22 cellular contexts compared by ENCODE assay signal in the genomic region with DNA sequence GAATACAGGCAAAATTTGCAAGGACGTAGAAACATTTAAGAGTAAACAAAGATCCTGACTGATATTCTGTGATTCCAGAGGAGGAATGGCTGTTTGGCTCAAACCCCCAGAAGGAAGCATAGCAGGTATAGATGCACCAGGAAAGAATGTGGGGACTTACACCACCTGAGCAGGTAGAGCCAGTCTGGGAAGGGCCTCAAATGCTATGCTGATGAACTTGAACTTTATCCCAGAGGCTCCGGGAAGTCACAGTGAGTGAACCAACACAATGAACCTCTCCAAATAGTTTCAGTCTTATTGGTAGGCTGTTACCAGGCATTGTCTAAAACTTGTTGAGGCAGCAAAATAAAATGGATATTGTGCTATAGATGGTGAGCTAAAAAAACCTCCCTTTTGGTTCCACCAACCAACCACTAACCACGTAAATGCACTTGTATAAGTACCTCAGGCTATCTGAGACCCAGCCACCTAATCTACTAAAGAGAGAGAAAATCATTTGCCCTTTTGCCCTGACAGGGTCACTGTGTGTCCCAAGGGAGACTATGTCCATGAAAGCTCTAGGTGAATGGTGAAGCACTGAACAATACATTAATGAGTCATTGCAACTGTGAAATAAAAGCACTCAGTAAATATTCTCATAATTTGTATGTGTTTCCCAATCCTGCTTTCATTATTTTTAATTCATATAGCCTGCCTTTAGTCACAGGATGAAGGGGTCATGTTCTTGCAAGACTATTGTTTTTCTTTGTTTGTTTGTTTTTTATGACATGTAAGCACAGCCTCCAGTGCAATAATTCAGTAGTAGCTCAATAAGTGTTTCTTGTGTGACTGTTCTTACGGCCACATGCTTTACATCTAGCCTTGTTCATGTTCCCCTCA.
DNase-seq lines count a peak whose midpoint lies in the region; ATAC-seq and TF ChIP-seq lines count a peak whose summit lies in the region.
"Had no signal": no experiment of that assay in that cellular context is flagged by ENCODE, and none has a peak within 500 bp of the region (broad histone marks: within the 10 kb centered on the region; RNA-seq: fewer than 3 reads in every experiment).

No MANE protein-coding gene starts in this region.

- no peak overlapping the region for H4K12ac ChIP-seq in trophoblast cell (ENCODE audit: low read depth, low read length)

- H3K27me3 ChIP-seq in PC-3 (ENCODE audit: low read length) = no peaks in the 10 kb centered on the region
- no peaks in the 10 kb centered on the region for H3K27me3 ChIP-seq in trophoblast cell (ENCODE audit: insufficient read depth, low read length)
- no peaks in the 10 kb centered on the region for H3K27me3 ChIP-seq in neuronal stem cell (ENCODE audit: control insufficient read depth in 3 of 3, insufficient read depth in 3 of 3, low read depth in 1 of 3, low read length in 3 of 3)
- no peaks in the 10 kb centered on the region for H3K27me3 ChIP-seq in vagina
- H3K27me3 ChIP-seq: ascending aorta, SJSA1 had no signal

- H3K4ac ChIP-seq in trophoblast cell (ENCODE audit: low read depth, low read length) = no peak overlapping the region
- no peak overlapping the region for H3K4ac ChIP-seq in neuronal stem cell (ENCODE audit: low read length)

- H3F3A ChIP-seq in PC-3 (ENCODE audit: low read length, unreplicated experiment) = no peaks in the 10 kb centered on the region

- H3K9ac ChIP-seq in PC-3 (ENCODE audit: low read length) = no peak overlapping the region
- no peak overlapping the region for H3K9ac ChIP-seq in trophoblast cell (ENCODE audit: low read length)
- no peak overlapping the region for H3K9ac ChIP-seq in neuronal stem cell (ENCODE audit: low read depth, low read length, poor library complexity)
- H3K9ac ChIP-seq: parathyroid adenoma had no signal

- TF ChIP-seq CTCF in PC-3 (conservative IDR thresholded peaks at IDR 0.05; ENCODE audit: low read depth, low read length) (no peak), GM20000 (IDR thresholded peaks at IDR 0.05; ENCODE audit: extremely low read depth, missing control alignments) (no peak), vagina (IDR thresholded peaks at IDR 0.05) (no peak)

- H2AFZ ChIP-seq in PC-3 (ENCODE audit: low read length) (no peak overlapping the region), trophoblast cell (ENCODE audit: insufficient read depth, low read length, poor library complexity) (no peak overlapping the region), neuronal stem cell (ENCODE audit: low read length) (no peak overlapping the region)
- H2AFZ ChIP-seq: parathyroid adenoma had no signal

- no peak overlapping the region for H4K8ac ChIP-seq in trophoblast cell (ENCODE audit: low read depth, low read length)
- H4K8ac ChIP-seq in neuronal stem cell (ENCODE audit: low read depth, low read length) = no peak overlapping the region

- POLR2A ChIA-PET in PC-3 (lab: Charles Lee; ENCODE audit: unreplicated experiment) = interaction anchor here (0.5 kb wide), 1 partner anchor 379 kb away, joined by 3 read pairs; no protein-coding TSS in a partner anchor

- H3K18ac ChIP-seq in trophoblast cell (ENCODE audit: low read length) = no peak overlapping the region
- H3K18ac ChIP-seq in neuronal stem cell (ENCODE audit: low read length) = no peak overlapping the region

- H3K79me2 ChIP-seq in PC-3 (ENCODE audit: low read length) (no peaks in the 10 kb centered on the region), trophoblast cell (ENCODE audit: control insufficient read depth, insufficient read depth, low read length, poor library complexity) (no peaks in the 10 kb centered on the region)
- H3K79me2 ChIP-seq: parathyroid adenoma had no signal

- H3K23ac ChIP-seq in trophoblast cell (ENCODE audit: low read length) = no peak overlapping the region
- no peak overlapping the region for H3K23ac ChIP-seq in neuronal stem cell (ENCODE audit: low read depth, low read length, poor library complexity)

- H3K9me3 ChIP-seq in PC-3 (ENCODE audit: low read length) = no peaks in the 10 kb centered on the region
- H3K9me3 ChIP-seq in trophoblast cell (ENCODE audit: insufficient read depth, low read depth, low read length) = no peaks in the 10 kb centered on the region
- no peaks in the 10 kb centered on the region for H3K9me3 ChIP-seq in neuronal stem cell (replicated peaks in 1 of 2; ENCODE audit: control insufficient read depth in 2 of 2, insufficient read depth in 1 of 2, low read depth in 1 of 2, low read length in 2 of 2)
- no peaks in the 10 kb centered on the region for H3K9me3 ChIP-seq in vagina
- H3K9me3 ChIP-seq: ascending aorta, esophagus muscularis mucosa, left ventricle myocardium inferior, SJSA1 had no signal

- intact Hi-C loops in PC-3 (cut with micrococcal nuclease) = no loop called here
- intact Hi-C loops in vagina (cut with DNase I) = no loop called here

- H3K4me2 ChIP-seq in PC-3 (ENCODE audit: low read length) (no peak overlapping the region), trophoblast cell (ENCODE audit: low read length) (no peak overlapping the region), neuronal stem cell (ENCODE audit: insufficient read depth, low read length, poor library complexity, severe bottlenecking) (no peak overlapping the region)

- H2BK12ac ChIP-seq in trophoblast cell (ENCODE audit: low read length) = no peak overlapping the region
- H2BK12ac ChIP-seq in neuronal stem cell (ENCODE audit: low read length) = no peak overlapping the region

- H4K91ac ChIP-seq in trophoblast cell (ENCODE audit: low read depth, low read length) (no peak overlapping the region), neuronal stem cell (ENCODE audit: low read depth, low read length, poor library complexity) (no peak overlapping the region)

- DNase-seq in DMS79 (lab: John Stamatoyannopoulos, UW) = peak; percentile 8
- DNase-seq in PC-3 = peak; percentile 50
- DNase-seq in fibroblast of gingiva (ENCODE audit: low read depth) = peak; percentile 3
- peak; percentile 17 to 62 for DNase-seq in trophoblast cell
- DNase-seq in NCI-H2029 treated with DMSO at 0.1 percent for 48 hours (lab: John Stamatoyannopoulos, UW) = no peak
- no peak for DNase-seq in GM20000 (ENCODE audit: low spot score)
- no peak for DNase-seq in neuronal stem cell (ENCODE audit: low spot score)
- no peak for DNase-seq in vagina (ENCODE audit: extremely low spot score in 2 of 2)
- DNase-seq: activated CD4-positive, alpha-beta T cell treated with anti-CD3 and anti-CD28 coated beads for 36 hours; GF-D8; left ventricle myocardium inferior; midbrain; NCI-H1694 treated with DMSO at 0.1 percent for 48 hours; nephron progenitor cell; stimulated activated CD4-positive, alpha-beta T cell treated with anti-CD3 and anti-CD28 coated beads, Interleukin-1b, Interleukin-23, amount 100 ng/mL, for 48 hours; substantia nigra had no signal

- no peak overlapping the region for H2AK5ac ChIP-seq in trophoblast cell (ENCODE audit: low read length)
- no peak overlapping the region for H2AK5ac ChIP-seq in neuronal stem cell (ENCODE audit: low read depth, low read length)

- no peaks in the 10 kb centered on the region for H3K79me1 ChIP-seq in trophoblast cell (ENCODE audit: low read length)
- no peaks in the 10 kb centered on the region for H3K79me1 ChIP-seq in neuronal stem cell (ENCODE audit: low read depth, low read length)

- H3K14ac ChIP-seq in trophoblast cell (ENCODE audit: low read length) (no peak overlapping the region), neuronal stem cell (ENCODE audit: low read length) (no peak overlapping the region)

- no CpG with 5 or more reads among the region's 4 CpGs for WGBS in trophoblast cell (ENCODE audit: extremely low coverage, insufficient coverage, insufficient read length)
- WGBS in neuronal stem cell (ENCODE audit: extremely low coverage in 2 of 2, insufficient read length in 2 of 2, insufficient replicate concordance in 1 of 2), 2 donors = no CpG with 5 or more reads among the region's 4 CpGs

- no peak for TF ChIP-seq POLR2A in vagina (IDR thresholded peaks at IDR 0.05)

- H2BK120ac ChIP-seq in trophoblast cell (ENCODE audit: insufficient read depth, low read length, poor library complexity) (no peak overlapping the region), neuronal stem cell (ENCODE audit: low read depth, low read length) (no peak overlapping the region)

- no peak overlapping the region for H2BK5ac ChIP-seq in trophoblast cell (ENCODE audit: low read depth, low read length, poor library complexity)
- no peak overlapping the region for H2BK5ac ChIP-seq in neuronal stem cell (ENCODE audit: low read length)

- no peak for ATAC-seq in PC-3
- ATAC-seq: activated CD4-positive, alpha-beta T cell treated with anti-CD3 and anti-CD28 coated beads for 36 hours; activated naive CD4-positive, alpha-beta T cell treated with anti-CD3 and anti-CD28 coated beads, Interleukin-2, amount 50 U/mL, for 72 hours; Panc1 had no signal

- no peak overlapping the region for H2BK15ac ChIP-seq in neuronal stem cell (ENCODE audit: low read length)

- H3K4me3 ChIP-seq in PC-3 (ENCODE audit: low read length) (no peak overlapping the region), trophoblast cell (ENCODE audit: low read depth, low read length) (no peak overlapping the region), neuronal stem cell (ENCODE audit: low read length in 2 of 2) (no peak overlapping the region), vagina (no peak overlapping the region)
- H3K4me3 ChIP-seq: ascending aorta, esophagus muscularis mucosa, left ventricle myocardium inferior, SJSA1 had no signal

- H3K4me1 ChIP-seq in PC-3 (ENCODE audit: insufficient read depth, low read length) = no peaks in the 10 kb centered on the region
- peaks cover 0 to 1% of the 10 kb centered on the region in 2 experiments for H3K4me1 ChIP-seq in trophoblast cell (ENCODE audit: control insufficient read depth in 1 of 2, insufficient read depth in 2 of 2, low read length in 2 of 2)
- H3K4me1 ChIP-seq in neuronal stem cell (ENCODE audit: control insufficient read depth in 2 of 2, insufficient read depth in 1 of 2, low read depth in 1 of 2, low read length in 2 of 2) = no peaks in the 10 kb centered on the region
- H3K4me1 ChIP-seq in vagina = peaks cover 4% of the 10 kb centered on the region
- H3K4me1 ChIP-seq: ascending aorta, esophagus muscularis mucosa, left ventricle myocardium inferior, parathyroid adenoma, SJSA1 had no signal

- CTCF ChIA-PET in PC-3 (lab: Charles Lee) = no interaction called here

- 0 out of 2 replicates have a peak, but pooled peaks cover 2% of the 10 kb centered on the region for H3K9me2 ChIP-seq in PC-3 (replicated peaks; ENCODE audit: low read length)

- no peaks in the 10 kb centered on the region for H4K20me1 ChIP-seq in PC-3 (ENCODE audit: low read length)

- no peak overlapping the region for H3K27ac ChIP-seq in PC-3 (ENCODE audit: low read length)
- no peak overlapping the region for H3K27ac ChIP-seq in trophoblast cell (ENCODE audit: low read depth, low read length)
- H3K27ac ChIP-seq in neuronal stem cell (replicated peaks; ENCODE audit: low read length) = no peak overlapping the region
- H3K27ac ChIP-seq in vagina = no peak overlapping the region
- H3K27ac ChIP-seq: ascending aorta, esophagus muscularis mucosa, left ventricle myocardium inferior, parathyroid adenoma, SJSA1 had no signal

- no TSS peak for BruUV-seq in PC-3 (replicated peaks; lab: Mats Ljungman, UMichigan)

- H3K36me3 ChIP-seq in PC-3 (ENCODE audit: low read depth, low read length) = no peaks in the 10 kb centered on the region
- H3K36me3 ChIP-seq in trophoblast cell (ENCODE audit: control insufficient read depth in 1 of 2, insufficient read depth in 2 of 2, low read length in 2 of 2) = no peaks in the 10 kb centered on the region
- H3K36me3 ChIP-seq in neuronal stem cell (replicated peaks in 1 of 2; ENCODE audit: control insufficient read depth in 2 of 2, insufficient read depth in 2 of 2, low read length in 2 of 2) = no peaks in the 10 kb centered on the region
- no peaks in the 10 kb centered on the region for H3K36me3 ChIP-seq in vagina
- H3K36me3 ChIP-seq: ascending aorta, esophagus muscularis mucosa, left ventricle myocardium inferior, SJSA1 had no signal

Comparison
In these comparisons a context has a peak if more than half of its experiments do, and no peak if none do; other contexts are left out.
1. DNase-seq: peak in DMS79 (single experiment), PC-3 (single experiment), fibroblast of gingiva (single experiment) and trophoblast cell (2 of 2); none in NCI-H2029 treated with DMSO at 0.1 percent for 48 hours (single experiment), GM20000 (single experiment), neuronal stem cell (single experiment) and vagina (0 of 2).